ENCODE assay signal across 1 cellular context in the genomic region with DNA sequence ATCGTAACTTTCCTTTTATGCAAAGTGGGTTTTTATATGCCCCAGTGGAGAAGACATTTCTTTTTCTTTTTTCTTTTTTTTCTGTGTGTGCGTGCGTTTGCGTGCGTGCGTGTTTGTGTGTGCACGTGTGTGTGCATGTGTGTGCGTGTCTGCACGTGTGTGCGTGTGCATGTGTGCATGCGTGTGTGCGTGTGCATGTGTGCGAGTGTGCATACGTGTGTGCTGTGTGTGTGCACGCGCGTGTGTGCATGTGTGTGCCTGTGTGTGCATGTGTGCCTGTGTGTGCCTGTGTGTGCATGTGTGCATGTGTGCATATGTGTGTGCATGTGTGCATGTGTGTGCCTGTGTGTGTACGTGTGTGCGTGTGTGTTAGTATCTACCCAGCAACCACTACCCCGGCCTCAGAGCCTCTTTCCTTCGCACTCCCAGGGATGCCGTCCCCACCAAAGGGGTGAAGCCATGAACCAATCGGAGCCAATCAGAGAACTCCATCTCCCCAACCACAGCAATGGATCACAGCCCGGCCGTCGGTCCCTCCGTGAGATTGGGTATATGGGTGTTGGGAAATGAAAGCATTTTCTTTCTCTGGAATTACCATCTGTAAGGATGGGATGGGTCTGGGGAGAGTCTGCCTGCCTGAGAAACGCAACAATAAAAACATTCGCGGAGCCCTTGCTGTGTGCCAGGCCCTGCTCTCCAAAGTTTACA.
A peak's percentile ranks its signal among the peaks of the same experiment; 100 is the strongest.
TF ChIP-seq lines count a peak whose summit lies in the region.

No MANE protein-coding gene starts in this region.

TF ChIP-seq in GM12878, 131 proteins besides CTCF, POLR2A, EP300 and RAD21 (continued from another document):
- TF ChIP-seq BCL3 (IDR thresholded peaks at IDR 0.05; ENCODE audit: borderline replicate concordance, insufficient read depth, low read depth, low read length, poor library complexity, severe bottlenecking) (peak; percentile 77), TCF3 (IDR thresholded peaks at IDR 0.05; ENCODE audit: borderline replicate concordance, insufficient read depth, low read depth, low read length) (peak; percentile 50; the same call in 1 of the 2 replicates), ESRRA (IDR thresholded peaks at IDR 0.05; ENCODE audit: low read length) (no peak), MYC (IDR thresholded peaks at IDR 0.05; ENCODE audit: insufficient read depth, insufficient read length, insufficient replicate concordance, low read length, severe bottlenecking) (no peak)
- TF ChIP-seq, protein P1, sequence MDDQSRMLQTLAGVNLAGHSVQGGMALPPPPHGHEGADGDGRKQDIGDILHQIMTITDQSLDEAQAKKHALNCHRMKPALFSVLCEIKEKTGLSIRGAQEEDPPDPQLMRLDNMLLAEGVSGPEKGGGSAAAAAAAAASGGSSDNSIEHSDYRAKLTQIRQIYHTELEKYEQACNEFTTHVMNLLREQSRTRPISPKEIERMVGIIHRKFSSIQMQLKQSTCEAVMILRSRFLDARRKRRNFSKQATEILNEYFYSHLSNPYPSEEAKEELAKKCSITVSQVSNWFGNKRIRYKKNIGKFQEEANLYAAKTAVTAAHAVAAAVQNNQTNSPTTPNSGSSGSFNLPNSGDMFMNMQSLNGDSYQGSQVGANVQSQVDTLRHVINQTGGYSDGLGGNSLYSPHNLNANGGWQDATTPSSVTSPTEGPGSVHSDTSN (IDR thresholded peaks at IDR 0.05; ENCODE audit: insufficient replicate concordance, low read depth, low read length) = peak; percentile 37
TF ChIP-seq in GM12878: peak in this region for 3.
